ENCODE assay signal across 18 cellular contexts in the genomic region with DNA sequence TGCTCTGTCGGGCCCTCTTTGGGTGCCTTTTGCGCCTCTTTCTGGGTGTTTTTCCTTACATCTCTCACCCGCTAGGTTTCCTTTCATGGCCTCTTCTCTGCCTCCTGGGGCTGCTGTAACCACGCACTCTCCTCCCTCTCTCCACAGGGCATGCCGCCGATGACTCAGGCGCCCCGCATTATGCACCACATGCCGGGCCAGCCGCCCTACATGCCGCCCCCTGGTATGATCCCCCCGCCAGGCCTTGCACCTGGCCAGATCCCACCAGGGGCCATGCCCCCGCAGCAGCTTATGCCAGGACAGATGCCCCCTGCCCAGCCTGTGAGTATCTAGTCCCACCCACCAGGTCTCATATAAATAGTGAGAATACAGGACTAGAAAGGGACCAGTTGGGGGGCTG. TPM values are rescaled to one million over a fixed set of nuclear protein-coding genes. Genes with fewer than 3 reads are reported as not detected.
DNase-seq lines count a peak whose midpoint lies in the region; ATAC-seq and TF ChIP-seq lines count a peak whose summit lies in the region.
"Had no signal": no experiment of that assay in that cellular context is flagged by ENCODE, and none has a peak within 500 bp of the region (broad histone marks: within the 10 kb centered on the region; RNA-seq: fewer than 3 reads in every experiment).

No MANE protein-coding gene starts in this region.

- intact Hi-C loops in activated CD8-positive, alpha-beta T cell treated with anti-CD3 and anti-CD28 coated beads for 36 hours (cut with micrococcal nuclease), result no loop called here
- intact Hi-C loops in dendritic cell treated with granulocyte-macrophage colony-stimulating factor and Interleukin-4, amounts not matched to agents 40 ng/mL and 50 ng/mL, for 4 days (cut with micrococcal nuclease), result no loop called here

- POLR2A ChIA-PET in activated CD8-positive, alpha-beta T cell treated with anti-CD3 and anti-CD28 coated beads for 36 hours (lab: Charles Lee), result interaction anchor here (1.3 to 1.6 kb wide), 6 partner anchors 8 to 44 kb away, joined by 4 to 8 read pairs (median 4); partner anchors contain the start of gene EGLN2

- no peak for TF ChIP-seq CTCF in activated CD8-positive, alpha-beta T cell treated with anti-CD3 and anti-CD28 coated beads for 36 hours (IDR thresholded peaks at IDR 0.05)
- no peak for TF ChIP-seq CTCF in foreskin fibroblast (IDR thresholded peaks at IDR 0.05; ENCODE audit: low read depth, low read length)

- CTCF ChIA-PET in activated CD8-positive, alpha-beta memory T cell treated with anti-CD3 and anti-CD28 coated beads, Interleukin-2, amount 10 ng/mL, durations not matched to agents 7 days and 5 days (lab: Charles Lee), result interaction anchor here (1.7 kb wide), 1 partner anchor 44 kb away, joined by 4 read pairs; no protein-coding TSS in a partner anchor
- CTCF ChIA-PET in activated CD8-positive, alpha-beta T cell treated with anti-CD3 and anti-CD28 coated beads for 36 hours (lab: Charles Lee), result no interaction called here

- peaks cover 67% of the 10 kb centered on the region for H3K4me1 Mint-ChIP-seq in activated CD8-positive, alpha-beta memory T cell treated with anti-CD3 and anti-CD28 coated beads, Interleukin-2, amount 10 ng/mL, durations not matched to agents 7 days and 5 days
- peaks cover 68% of the 10 kb centered on the region for H3K4me1 Mint-ChIP-seq in activated CD8-positive, alpha-beta T cell treated with anti-CD3 and anti-CD28 coated beads for 36 hours (ENCODE audit: low read depth)
- H3K4me1 Mint-ChIP-seq in dendritic cell treated with granulocyte-macrophage colony-stimulating factor and Interleukin-4, amounts not matched to agents 40 ng/mL and 50 ng/mL, for 4 days (ENCODE audit: low read depth), result peaks cover 30% of the 10 kb centered on the region

- no peaks in the 10 kb centered on the region for H3K9me3 Mint-ChIP-seq in activated CD8-positive, alpha-beta memory T cell treated with anti-CD3 and anti-CD28 coated beads, Interleukin-2, amount 10 ng/mL, durations not matched to agents 7 days and 5 days (ENCODE audit: low read depth)
- H3K9me3 Mint-ChIP-seq in activated CD8-positive, alpha-beta T cell treated with anti-CD3 and anti-CD28 coated beads for 36 hours, result no peaks in the 10 kb centered on the region
- no peaks in the 10 kb centered on the region for H3K9me3 Mint-ChIP-seq in dendritic cell treated with granulocyte-macrophage colony-stimulating factor and Interleukin-4, amounts not matched to agents 40 ng/mL and 50 ng/mL, for 4 days
- H3K9me3 Mint-ChIP-seq: activated naive CD4-positive, alpha-beta T cell treated with anti-CD3 and anti-CD28 coated beads, Interleukin-2, amount 10 ng/mL, durations not matched to agents 7 days and 5 days; stimulated activated naive B cell treated with anti-CD40 and anti-IgM and Interleukin-4, amounts not matched to agents 10 μg/mL and 1 μg/mL and 100 μg/mL, for 72 hours had no signal

- no peak overlapping the region for H3K4me3 Mint-ChIP-seq in activated CD8-positive, alpha-beta memory T cell treated with anti-CD3 and anti-CD28 coated beads, Interleukin-2, amount 10 ng/mL, durations not matched to agents 7 days and 5 days
- H3K4me3 Mint-ChIP-seq in activated CD8-positive, alpha-beta T cell treated with anti-CD3 and anti-CD28 coated beads for 36 hours, result peak overlapping the region; percentile 5
- no peak overlapping the region for H3K4me3 Mint-ChIP-seq in dendritic cell treated with granulocyte-macrophage colony-stimulating factor and Interleukin-4, amounts not matched to agents 40 ng/mL and 50 ng/mL, for 4 days
- H3K4me3 Mint-ChIP-seq: activated naive CD4-positive, alpha-beta T cell treated with anti-CD3 and anti-CD28 coated beads, Interleukin-2, amount 10 ng/mL, durations not matched to agents 7 days and 5 days; stimulated activated naive B cell treated with anti-CD40 and anti-IgM and Interleukin-4, amounts not matched to agents 10 μg/mL and 1 μg/mL and 100 μg/mL, for 72 hours had no signal

- no peak overlapping the region for H3K4me3 ChIP-seq in foreskin fibroblast (ENCODE audit: low read depth in 1 of 2, low read length in 2 of 2)
- H3K4me3 ChIP-seq: mucosa of descending colon, tibial nerve had no signal

- peak overlapping the region; percentile 74 for H3K27ac Mint-ChIP-seq in activated CD8-positive, alpha-beta memory T cell treated with anti-CD3 and anti-CD28 coated beads, Interleukin-2, amount 10 ng/mL, durations not matched to agents 7 days and 5 days
- H3K27ac Mint-ChIP-seq in activated CD8-positive, alpha-beta T cell treated with anti-CD3 and anti-CD28 coated beads for 36 hours, result peak overlapping the region; percentile 77
- peak overlapping the region; percentile 31 for H3K27ac Mint-ChIP-seq in dendritic cell treated with granulocyte-macrophage colony-stimulating factor and Interleukin-4, amounts not matched to agents 40 ng/mL and 50 ng/mL, for 4 days
- H3K27ac Mint-ChIP-seq: activated naive CD4-positive, alpha-beta T cell treated with anti-CD3 and anti-CD28 coated beads, Interleukin-2, amount 10 ng/mL, durations not matched to agents 7 days and 5 days had no signal

- DNase-seq in activated CD8-positive, alpha-beta memory T cell treated with anti-CD3 and anti-CD28 coated beads, Interleukin-2, amount 10 ng/mL, durations not matched to agents 7 days and 5 days, result no peak
- DNase-seq in activated CD8-positive, alpha-beta memory T cell treated with anti-CD3 and anti-CD28 coated beads, Interleukin-2, amount 50 U/mL, for 4 hours, result no peak
- DNase-seq in activated CD8-positive, alpha-beta T cell treated with anti-CD3 and anti-CD28 coated beads for 36 hours, result peak; percentile 64
- DNase-seq in stimulated activated naive CD8-positive, alpha-beta T cell treated with anti-CD3 and anti-CD28 coated beads, Interleukin-15, Interleukin-2, amounts not matched to agents 100 U/mL and 50 U/mL, for 24 hours, result peak; percentile 56
- DNase-seq in foreskin fibroblast (no peak), NCI-H2081 (lab: John Stamatoyannopoulos, UW) (no peak), NCI-H748 treated with DMSO at 0.1 percent for 48 hours (lab: John Stamatoyannopoulos, UW) (no peak)
- DNase-seq: activated naive CD4-positive, alpha-beta T cell treated with anti-CD3 and anti-CD28 coated beads, Interleukin-2, amount 10 ng/mL, durations not matched to agents 7 days and 5 days; DMS53; mucosa of descending colon; NCI-H2029; retina; SHP77; stimulated activated naive B cell treated with anti-CD40 and anti-IgM and Interleukin-4, amounts not matched to agents 10 μg/mL and 1 μg/mL and 100 μg/mL, for 72 hours had no signal

- H3K27me3 Mint-ChIP-seq in activated CD8-positive, alpha-beta memory T cell treated with anti-CD3 and anti-CD28 coated beads, Interleukin-2, amount 10 ng/mL, durations not matched to agents 7 days and 5 days, result no peaks in the 10 kb centered on the region
- no peaks in the 10 kb centered on the region for H3K27me3 Mint-ChIP-seq in activated CD8-positive, alpha-beta T cell treated with anti-CD3 and anti-CD28 coated beads for 36 hours
- H3K27me3 Mint-ChIP-seq in dendritic cell treated with granulocyte-macrophage colony-stimulating factor and Interleukin-4, amounts not matched to agents 40 ng/mL and 50 ng/mL, for 4 days, result no peaks in the 10 kb centered on the region
- H3K27me3 Mint-ChIP-seq: activated naive CD4-positive, alpha-beta T cell treated with anti-CD3 and anti-CD28 coated beads, Interleukin-2, amount 10 ng/mL, durations not matched to agents 7 days and 5 days; stimulated activated naive B cell treated with anti-CD40 and anti-IgM and Interleukin-4, amounts not matched to agents 10 μg/mL and 1 μg/mL and 100 μg/mL, for 72 hours had no signal

- H3K36me3 Mint-ChIP-seq in activated CD8-positive, alpha-beta memory T cell treated with anti-CD3 and anti-CD28 coated beads, Interleukin-2, amount 10 ng/mL, durations not matched to agents 7 days and 5 days, result peaks cover 70% of the 10 kb centered on the region
- H3K36me3 Mint-ChIP-seq in activated CD8-positive, alpha-beta T cell treated with anti-CD3 and anti-CD28 coated beads for 36 hours (ENCODE audit: low read depth), result peaks cover 80% of the 10 kb centered on the region
- peaks cover 100% of the 10 kb centered on the region for H3K36me3 Mint-ChIP-seq in dendritic cell treated with granulocyte-macrophage colony-stimulating factor and Interleukin-4, amounts not matched to agents 40 ng/mL and 50 ng/mL, for 4 days (ENCODE audit: low read depth)

- no peak for ATAC-seq in activated CD8-positive, alpha-beta memory T cell treated with anti-CD3 and anti-CD28 coated beads, Interleukin-2, amount 10 ng/mL, durations not matched to agents 7 days and 5 days
- ATAC-seq in activated CD8-positive, alpha-beta T cell treated with anti-CD3 and anti-CD28 coated beads for 36 hours, result peak; percentile 57
- peak; percentile 67 for ATAC-seq in stimulated activated naive CD8-positive, alpha-beta T cell treated with anti-CD3 and anti-CD28 coated beads, Interleukin-15, Interleukin-2, amounts not matched to agents 100 U/mL and 50 U/mL, for 24 hours
- ATAC-seq: mucosa of descending colon; stimulated activated naive B cell treated with anti-CD40 and anti-IgM and Interleukin-4, amounts not matched to agents 10 μg/mL and 1 μg/mL and 100 μg/mL, for 72 hours had no signal

RNA-seq across cellular contexts. Expression of gene SNRPA, which starts 11.8 kb away (rescaled TPM):
- 100 to 1,000 TPM; 176 to 193 TPM for total RNA-seq in activated CD8-positive, alpha-beta memory T cell treated with anti-CD3 and anti-CD28 coated beads, Interleukin-2, amount 10 ng/mL, durations not matched to agents 7 days and 5 days
- 100 to 1,000 TPM; 260 to 281 TPM for total RNA-seq in activated CD8-positive, alpha-beta T cell treated with anti-CD3 and anti-CD28 coated beads for 36 hours

RNA-seq across cellular contexts. Expression of gene ACTMAP, which starts 12.5 kb away (rescaled TPM):
- 10 to 100 TPM; 13.7 to 18.2 TPM for total RNA-seq in activated CD8-positive, alpha-beta memory T cell treated with anti-CD3 and anti-CD28 coated beads, Interleukin-2, amount 10 ng/mL, durations not matched to agents 7 days and 5 days
- 10 to 100 TPM; 12.8 to 14.2 TPM for total RNA-seq in activated CD8-positive, alpha-beta T cell treated with anti-CD3 and anti-CD28 coated beads for 36 hours

RNA-seq across cellular contexts. Expression of gene MIA, which starts 12.6 kb away (rescaled TPM):
- total RNA-seq in activated CD8-positive, alpha-beta memory T cell treated with anti-CD3 and anti-CD28 coated beads, Interleukin-2, amount 10 ng/mL, durations not matched to agents 7 days and 5 days, result not detected
- not detected for total RNA-seq in activated CD8-positive, alpha-beta T cell treated with anti-CD3 and anti-CD28 coated beads for 36 hours
- total RNA-seq: dermis microvascular lymphatic vessel endothelial cell, NCI-H460 had no signal

RNA-seq across cellular contexts. Expression of gene RAB4B, which starts 15.3 kb away (rescaled TPM):
- total RNA-seq in activated CD8-positive, alpha-beta memory T cell treated with anti-CD3 and anti-CD28 coated beads, Interleukin-2, amount 10 ng/mL, durations not matched to agents 7 days and 5 days, result 10 to 100 TPM; 36.2 to 56.7 TPM
- 10 to 100 TPM; 39.7 to 42.3 TPM for total RNA-seq in activated CD8-positive, alpha-beta T cell treated with anti-CD3 and anti-CD28 coated beads for 36 hours

RNA-seq across cellular contexts. Expression of gene EGLN2, which starts 36.2 kb away (rescaled TPM):
- total RNA-seq in activated CD8-positive, alpha-beta memory T cell treated with anti-CD3 and anti-CD28 coated beads, Interleukin-2, amount 10 ng/mL, durations not matched to agents 7 days and 5 days, result 100 to 1,000 TPM; 101 to 105 TPM
- 10 to 100 TPM; 87.4 to 90.1 TPM for total RNA-seq in activated CD8-positive, alpha-beta T cell treated with anti-CD3 and anti-CD28 coated beads for 36 hours

Comparison
In these comparisons a context has a peak if more than half of its experiments do, and no peak if none do; other contexts are left out.
1. DNase-seq: peak in activated CD8-positive, alpha-beta T cell treated with anti-CD3 and anti-CD28 coated beads for 36 hours (single experiment) and stimulated activated naive CD8-positive, alpha-beta T cell treated with anti-CD3 and anti-CD28 coated beads, Interleukin-15, Interleukin-2, amounts not matched to agents 100 U/mL and 50 U/mL, for 24 hours (single experiment); none in activated CD8-positive, alpha-beta memory T cell treated with anti-CD3 and anti-CD28 coated beads, Interleukin-2, amount 10 ng/mL, durations not matched to agents 7 days and 5 days (single experiment), activated CD8-positive, alpha-beta memory T cell treated with anti-CD3 and anti-CD28 coated beads, Interleukin-2, amount 50 U/mL, for 4 hours (single experiment), foreskin fibroblast (0 of 2), NCI-H2081 (0 of 2) and NCI-H748 treated with DMSO at 0.1 percent for 48 hours (single experiment).
2. Peak in every context shown above with its lines, with median percentiles within 50 percentile points of each other: H3K27ac Mint-ChIP-seq.